In genomic region chr14:51203881-51204280, GRCh38 we compare ENCODE assay signal across 19 cellular contexts. TPM values are rescaled to one million over a fixed set of nuclear protein-coding genes. Genes with fewer than 3 reads are reported as not detected.
DNase-seq lines count a peak whose midpoint lies in the region; ATAC-seq and TF ChIP-seq lines count a peak whose summit lies in the region.
"Had no signal": no experiment of that assay in that cellular context is flagged by ENCODE, and none has a peak within 500 bp of the region (broad histone marks: within the 10 kb centered on the region; RNA-seq: fewer than 3 reads in every experiment).

No MANE protein-coding gene starts in this region.

- H3K4me2 ChIP-seq in BLaER1 (0 out of 2 replicates have a peak overlapping the region, but pooled peaks have one; percentile 19), H9 (ENCODE audit: insufficient read depth, insufficient read length, low read length) (no peak overlapping the region), PC-3 (ENCODE audit: low read length) (no peak overlapping the region)
- H3K4me2 ChIP-seq: KMS-11 had no signal

- no peak overlapping the region for H4K8ac ChIP-seq in H9 (replicated peaks; ENCODE audit: insufficient read length, low read depth, low read length)

- H3K23ac ChIP-seq in H9 (ENCODE audit: insufficient read length, low read depth, low read length): no peak overlapping the region

- H3K9ac ChIP-seq in BLaER1 (no peak overlapping the region), H9 (ENCODE audit: extremely low read depth, insufficient read length, low read length) (no peak overlapping the region), PC-3 (ENCODE audit: low read length) (no peak overlapping the region)
- H3K9ac ChIP-seq: KMS-11 had no signal

- H3K14ac ChIP-seq in H9 (ENCODE audit: insufficient read depth, low read length): peak overlapping the region; percentile 23; the same call in 1 of the 2 replicates

- H3K36me3 Mint-ChIP-seq in H9 (ENCODE audit: insufficient read depth in 1 of 3, low read depth in 3 of 3): no peaks in the 10 kb centered on the region
- H3K36me3 Mint-ChIP-seq in stimulated activated memory B cell treated with anti-CD40 and anti-IgM and Interleukin-4, amounts not matched to agents 10 μg/mL and 1 μg/mL and 100 μg/mL, for 72 hours: no peaks in the 10 kb centered on the region
- H3K36me3 Mint-ChIP-seq: CD8-positive, alpha-beta T cell had no signal

- DNase-seq in H9: no peak
- DNase-seq in NCI-H524 treated with DMSO at 0.1 percent for 48 hours (lab: John Stamatoyannopoulos, UW): peak; percentile 4
- DNase-seq in PC-3: no peak
- DNase-seq in SKM-1 treated with dmso at 0.1 percent for 144 hours (lab: John Stamatoyannopoulos, UW; ENCODE audit: unreplicated experiment): no peak
- DNase-seq in superior temporal gyrus (ENCODE audit: extremely low spot score): no peak
- DNase-seq: C1 segment of cervical spinal cord; CD8-positive, alpha-beta T cell; GDM1; IMR-90; NCI-H1105 treated with DMSO at 0.1 percent for 48 hours; NCI-H2029 treated with DMSO at 0.1 percent for 48 hours; NCI-H774; RPMI8226; SHP77; T-helper 2 cell had no signal

- H3K27me3 ChIP-seq in BLaER1: no peaks in the 10 kb centered on the region
- H3K27me3 ChIP-seq in H9 (ENCODE audit: insufficient read depth, low read length): no peaks in the 10 kb centered on the region
- H3K27me3 ChIP-seq in PC-3 (ENCODE audit: low read length): no peaks in the 10 kb centered on the region

- H3K27ac Mint-ChIP-seq in H9: no peak overlapping the region
- peak overlapping the region; percentile 72 for H3K27ac Mint-ChIP-seq in stimulated activated memory B cell treated with anti-CD40 and anti-IgM and Interleukin-4, amounts not matched to agents 10 μg/mL and 1 μg/mL and 100 μg/mL, for 72 hours
- H3K27ac Mint-ChIP-seq: CD8-positive, alpha-beta T cell had no signal

- H2BK20ac ChIP-seq in H9 (ENCODE audit: low read depth, low read length, poor library complexity, severe bottlenecking): no peak overlapping the region

- H2AFZ ChIP-seq in H9 (ENCODE audit: low read length) (no peak overlapping the region), PC-3 (ENCODE audit: low read length) (no peak overlapping the region)

- intact Hi-C loops in PC-3 (cut with micrococcal nuclease): no loop called here

- H3K9me3 Mint-ChIP-seq in H9: no peaks in the 10 kb centered on the region
- H3K9me3 Mint-ChIP-seq in stimulated activated memory B cell treated with anti-CD40 and anti-IgM and Interleukin-4, amounts not matched to agents 10 μg/mL and 1 μg/mL and 100 μg/mL, for 72 hours: peaks cover 3% of the 10 kb centered on the region

- CTCF ChIA-PET in PC-3 (lab: Charles Lee): no interaction called here

- no peak overlapping the region for H4K91ac ChIP-seq in H9 (ENCODE audit: insufficient read length, low read depth, low read length)

- ATAC-seq in stimulated activated memory B cell treated with anti-CD40 and anti-IgM and Interleukin-4, amounts not matched to agents 10 μg/mL and 1 μg/mL and 100 μg/mL, for 72 hours: no peak
- ATAC-seq in PC-3: no peak
- ATAC-seq: CD8-positive, alpha-beta T cell had no signal

- no peak overlapping the region for H4K5ac ChIP-seq in H9 (ENCODE audit: insufficient read length, low read depth, low read length)

- H3K4me3 ChIP-seq in BLaER1: no peak overlapping the region
- H3K4me3 ChIP-seq in PC-3 (ENCODE audit: low read length): no peak overlapping the region
- H3K4me3 ChIP-seq: SK-N-MC had no signal

- H2AK5ac ChIP-seq in H9 (ENCODE audit: insufficient read length, low read length): no peak overlapping the region

- TF ChIP-seq CTCF in H9 (conservative IDR thresholded peaks at IDR 0.05) (no peak), PC-3 (conservative IDR thresholded peaks at IDR 0.05; ENCODE audit: low read depth, low read length) (no peak)

- H2BK15ac ChIP-seq in H9 (ENCODE audit: low read depth, low read length): no peak overlapping the region

- no peak overlapping the region for H3K56ac ChIP-seq in H9 (ENCODE audit: insufficient read length, low read depth, low read length)

- no peaks in the 10 kb centered on the region for H3K27me3 Mint-ChIP-seq in H9 (ENCODE audit: low read depth)
- H3K27me3 Mint-ChIP-seq in stimulated activated memory B cell treated with anti-CD40 and anti-IgM and Interleukin-4, amounts not matched to agents 10 μg/mL and 1 μg/mL and 100 μg/mL, for 72 hours: no peaks in the 10 kb centered on the region

- H3K9me3 ChIP-seq in BLaER1 (no peaks in the 10 kb centered on the region), H9 (ENCODE audit: control insufficient read depth, low read depth, low read length) (no peaks in the 10 kb centered on the region), PC-3 (ENCODE audit: low read length) (no peaks in the 10 kb centered on the region)

- no peak overlapping the region for H3K4ac ChIP-seq in H9 (ENCODE audit: low read depth, low read length)

- POLR2A ChIA-PET in PC-3 (lab: Charles Lee; ENCODE audit: unreplicated experiment): no interaction called here

- H3K18ac ChIP-seq in H9 (ENCODE audit: insufficient read length, low read depth, low read length): no peak overlapping the region

- H3K79me2 ChIP-seq in H9 (ENCODE audit: insufficient read depth, low read length) (no peaks in the 10 kb centered on the region), PC-3 (ENCODE audit: low read length) (no peaks in the 10 kb centered on the region)

- H3T11ph ChIP-seq in H9 (ENCODE audit: low read length): no peak overlapping the region

- no peaks in the 10 kb centered on the region for H3K23me2 ChIP-seq in H9 (ENCODE audit: insufficient read length, low read depth, low read length, poor library complexity, severe bottlenecking)

- no peak overlapping the region for H2BK120ac ChIP-seq in H9 (ENCODE audit: low read depth, low read length, poor library complexity, severe bottlenecking)

- no CpG with 5 or more reads among the region's 3 CpGs for WGBS in H9 (ENCODE audit: extremely low coverage, insufficient read length, low lambda C conversion rate)

- peaks cover 12% of the 10 kb centered on the region for H3K4me1 ChIP-seq in BLaER1
- H3K4me1 ChIP-seq in H9 (ENCODE audit: insufficient read depth, low read length): 0 out of 2 replicates have a peak, but pooled peaks cover 4% of the 10 kb centered on the region
- peaks cover 9% of the 10 kb centered on the region; the same call in 1 of the 2 replicates for H3K4me1 ChIP-seq in PC-3 (ENCODE audit: insufficient read depth, low read length)

- H3K9me2 ChIP-seq in PC-3 (replicated peaks; ENCODE audit: low read length): no peaks in the 10 kb centered on the region

- H3K79me1 ChIP-seq in H9 (ENCODE audit: insufficient read depth, low read depth, low read length, poor library complexity, severe bottlenecking): no peaks in the 10 kb centered on the region

- H3K36me3 ChIP-seq in BLaER1 (no peaks in the 10 kb centered on the region), PC-3 (ENCODE audit: low read depth, low read length) (no peaks in the 10 kb centered on the region)

- no peak overlapping the region for H3K27ac ChIP-seq in BLaER1
- H3K27ac ChIP-seq in H9 (ENCODE audit: insufficient read length, low read depth, low read length): no peak overlapping the region
- H3K27ac ChIP-seq in PC-3 (ENCODE audit: low read length): no peak overlapping the region
- H3K27ac ChIP-seq: KMS-11, SK-N-MC had no signal

- H3K4me3 Mint-ChIP-seq in H9: no peak overlapping the region
- H3K4me3 Mint-ChIP-seq in stimulated activated memory B cell treated with anti-CD40 and anti-IgM and Interleukin-4, amounts not matched to agents 10 μg/mL and 1 μg/mL and 100 μg/mL, for 72 hours: no peak overlapping the region
- H3K4me3 Mint-ChIP-seq: CD8-positive, alpha-beta T cell had no signal

- peaks cover 11 to 14% of the 10 kb centered on the region in 2 experiments for H3K4me1 Mint-ChIP-seq in H9
- peaks cover 52% of the 10 kb centered on the region for H3K4me1 Mint-ChIP-seq in stimulated activated memory B cell treated with anti-CD40 and anti-IgM and Interleukin-4, amounts not matched to agents 10 μg/mL and 1 μg/mL and 100 μg/mL, for 72 hours

- H4K20me1 ChIP-seq in BLaER1 (no peaks in the 10 kb centered on the region), H9 (ENCODE audit: control insufficient read depth, insufficient read depth, insufficient read length) (no peaks in the 10 kb centered on the region), PC-3 (ENCODE audit: low read length) (no peaks in the 10 kb centered on the region)

- H2BK5ac ChIP-seq in H9 (ENCODE audit: insufficient read length, low read length): no peak overlapping the region

- no TSS peak for BruUV-seq in PC-3 (replicated peaks; lab: Mats Ljungman, UMichigan)

- H2BK12ac ChIP-seq in H9 (ENCODE audit: insufficient read length, low read depth, low read length): no peak overlapping the region

- no peaks in the 10 kb centered on the region for H3F3A ChIP-seq in PC-3 (ENCODE audit: low read length, unreplicated experiment)

RNA-seq across cellular contexts. Expression of gene TMX1, which starts 36.2 kb away (rescaled TPM):
- total RNA-seq in H9 (2021): 83.5 and 87.3 TPM in 2 replicates
- total RNA-seq in PC-3 (2014; rRNA removed): 56.6 and 61.7 TPM in 2 replicates
